Comparison of ENCODE assay signal across 7 cellular contexts in genomic region chr3:23806322-23807160, GRCh38. TPM values are rescaled to one million over a fixed set of nuclear protein-coding genes. Genes with fewer than 3 reads are reported as not detected.
DNase-seq lines count a peak whose midpoint lies in the region; ATAC-seq, FAIRE-seq and TF ChIP-seq lines count a peak whose summit lies in the region.

No MANE protein-coding gene starts in this region.

- peaks cover 34% of the 10 kb centered on the region for H3K36me3 Mint-ChIP-seq in stimulated activated effector memory CD8-positive, alpha-beta T cell treated with anti-CD3 and anti-CD28 coated beads, Interleukin-12 subunit alpha, Interleukin-12 subunit beta, amount 100 ng/mL, for 72 hours

- ATAC-seq in GM18511 (IDR thresholded peaks at IDR 0.05; ENCODE audit: unreplicated experiment) = peak; percentile 15
- peak; percentile 5 for ATAC-seq in HG02798 (IDR thresholded peaks at IDR 0.05; ENCODE audit: poor library complexity, unreplicated experiment)
- ATAC-seq in stimulated activated effector memory CD8-positive, alpha-beta T cell treated with anti-CD3 and anti-CD28 coated beads, Interleukin-12 subunit alpha, Interleukin-12 subunit beta, amount 100 ng/mL, for 72 hours = no peak

- H3K4me3 ChIP-seq in SK-N-MC (peak overlapping the region; percentile 85), kidney (ENCODE audit: low read length in 2 of 2) (peak overlapping the region; percentile 68 to 77)

- intact Hi-C loops in kidney (cut with DNase I) = no loop called here

- no peak for TF ChIP-seq CTCF in kidney (IDR thresholded peaks at IDR 0.05; ENCODE audit: borderline replicate concordance, extremely low read depth, insufficient read depth)

- FAIRE-seq in kidney (lab: Jason Lieb, UNC) = no peak

- DNase-seq in SK-N-MC (ENCODE audit: low read depth, low spot score) = no peak
- peak in 17 of 61 donors; percentile 8 to 69 (median 38) for DNase-seq in caudate nucleus (lab: John Stamatoyannopoulos, UW)
- DNase-seq in kidney = peak; percentile 79
- DNase-seq in stimulated activated effector memory CD8-positive, alpha-beta T cell treated with anti-CD3 and anti-CD28 coated beads, Interleukin-12 subunit alpha, Interleukin-12 subunit beta, amount 100 ng/mL, for 72 hours (ENCODE audit: low spot score in 2 of 2) = no peak
- DNase-seq in HPDE6-E6E7 (ENCODE audit: extremely low spot score) = no peak

- peaks cover 45% of the 10 kb centered on the region for H3K4me1 Mint-ChIP-seq in stimulated activated effector memory CD8-positive, alpha-beta T cell treated with anti-CD3 and anti-CD28 coated beads, Interleukin-12 subunit alpha, Interleukin-12 subunit beta, amount 100 ng/mL, for 72 hours

- peak overlapping the region; percentile 31; the same call in 1 of the 2 replicates for H3K27ac ChIP-seq in SK-N-MC
- H3K27ac ChIP-seq in caudate nucleus (ENCODE audit: low read depth, low read length) = peak overlapping the region; percentile 82
- H3K27ac ChIP-seq in kidney (ENCODE audit: low read depth in 2 of 2, low read length in 2 of 2) = peak overlapping the region; percentile 73 to 83

- H3K9ac ChIP-seq in SK-N-MC (ENCODE audit: insufficient read length) = peak overlapping the region; percentile 82
- H3K9ac ChIP-seq in kidney (ENCODE audit: low read length in 2 of 2) = peak overlapping the region; percentile 65

- peaks cover 11 to 16% of the 10 kb centered on the region in 2 donors for H3K4me1 ChIP-seq in kidney (ENCODE audit: control insufficient read depth in 1 of 2, insufficient read depth in 1 of 2, low read depth in 1 of 2, low read length in 2 of 2)

- H3K9me3 Mint-ChIP-seq in stimulated activated effector memory CD8-positive, alpha-beta T cell treated with anti-CD3 and anti-CD28 coated beads, Interleukin-12 subunit alpha, Interleukin-12 subunit beta, amount 100 ng/mL, for 72 hours = no peaks in the 10 kb centered on the region

- H3K36me3 ChIP-seq in SK-N-MC (ENCODE audit: insufficient read depth, low read length) (no peaks in the 10 kb centered on the region; the same call in none of the 2 replicates), kidney (ENCODE audit: control insufficient read depth in 1 of 2, insufficient read depth in 2 of 2, low read length in 2 of 2) (no peaks in the 10 kb centered on the region)

- H3K9me3 ChIP-seq in SK-N-MC (ENCODE audit: low read depth, low read length) (no peaks in the 10 kb centered on the region), kidney (ENCODE audit: control insufficient read depth in 1 of 2, low read length in 2 of 2) (no peaks in the 10 kb centered on the region)

- H3K27ac Mint-ChIP-seq in stimulated activated effector memory CD8-positive, alpha-beta T cell treated with anti-CD3 and anti-CD28 coated beads, Interleukin-12 subunit alpha, Interleukin-12 subunit beta, amount 100 ng/mL, for 72 hours = peak overlapping the region; percentile 96

- H3K4me3 Mint-ChIP-seq in stimulated activated effector memory CD8-positive, alpha-beta T cell treated with anti-CD3 and anti-CD28 coated beads, Interleukin-12 subunit alpha, Interleukin-12 subunit beta, amount 100 ng/mL, for 72 hours = peak overlapping the region; percentile 82

RNA-seq across cellular contexts. Expression of gene UBE2E1, which starts 0.8 kb away (rescaled TPM):
- total RNA-seq in kidney = 83.2 TPM
- 69.1 TPM for polyA plus RNA-seq in kidney (ENCODE audit: insufficient read depth, low read depth, low replicate concordance)

Comparison
In these comparisons a context has a peak if more than half of its experiments do, and no peak if none do; other contexts are left out.
1. H3K27ac ChIP-seq: peak in every context shown above with its lines; median percentile 82 in caudate nucleus; 78 in kidney; 31 in SK-N-MC.